22 cellular contexts compared by ENCODE assay signal in the genomic region with DNA sequence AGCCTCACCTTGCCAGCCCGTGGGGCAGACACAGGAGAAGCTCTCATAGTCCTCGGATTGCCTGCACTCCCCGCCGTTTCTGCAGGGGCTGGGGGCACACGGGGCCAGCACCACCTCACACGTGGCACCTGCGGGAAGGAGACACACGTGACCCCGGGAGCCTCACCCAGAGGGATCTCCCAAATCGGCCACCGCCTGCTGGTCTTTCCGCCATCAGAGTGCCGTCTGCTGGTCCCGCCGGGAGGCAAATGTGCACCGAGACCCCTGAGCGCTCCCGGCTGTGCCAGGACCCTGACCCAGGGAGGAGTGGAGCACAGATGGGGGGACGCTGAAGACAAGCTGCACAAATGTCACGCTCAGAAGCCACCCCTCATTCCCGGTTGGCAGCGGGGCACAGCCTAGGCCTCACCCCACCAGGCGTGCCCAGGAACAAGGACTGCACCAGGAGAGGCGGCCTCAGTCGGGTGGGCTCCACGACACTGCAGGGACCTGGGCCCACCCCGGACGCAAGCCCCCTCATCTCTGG. TPM values are rescaled to one million over a fixed set of nuclear protein-coding genes. Genes with fewer than 3 reads are reported as not detected.
DNase-seq lines count a peak whose midpoint lies in the region; ATAC-seq, FAIRE-seq and TF ChIP-seq lines count a peak whose summit lies in the region.
"Had no signal": no experiment of that assay in that cellular context is flagged by ENCODE, and none has a peak within 500 bp of the region (broad histone marks: within the 10 kb centered on the region; RNA-seq: fewer than 3 reads in every experiment).

No MANE protein-coding gene starts in this region.

- H3K4me1 ChIP-seq in suprapubic skin (peaks cover 4% of the 10 kb centered on the region), pancreas (no peaks in the 10 kb centered on the region)
- H3K4me1 ChIP-seq: HAP-1, prostate gland had no signal

- 70% methylated on average over 15 of the region's 28 CpGs for WGBS in suprapubic skin
- WGBS in pancreas, 2 donors, result 91% methylated on average over 28 of the region's 28 CpGs

- no peak for TF ChIP-seq POLR2A in suprapubic skin (IDR thresholded peaks at IDR 0.05)

- DNase-seq in endothelial cell (ENCODE audit: low spot score), result no peak
- no peak for DNase-seq in neural crest cell (ENCODE audit: low read depth, low spot score)
- DNase-seq in suprapubic skin (ENCODE audit: low spot score in 2 of 2), result no peak
- no peak for DNase-seq in pancreas
- no peak for DNase-seq in RCC 7860 (ENCODE audit: low spot score)
- DNase-seq in NCI-H1694 (lab: John Stamatoyannopoulos, UW), result no peak
- DNase-seq in D341Med (ENCODE audit: low spot score), result no peak
- DNase-seq: activated CD4-positive, alpha-beta T cell treated with anti-CD3 and anti-CD28 coated beads, Interleukin-2, amount 50 U/mL, for 4 hours; activated CD8-positive, alpha-beta memory T cell treated with anti-CD3 and anti-CD28 coated beads, Interleukin-2, amount 50 U/mL, for 48 hours; activated naive CD8-positive, alpha-beta T cell treated with anti-CD3 and anti-CD28 coated beads, Interleukin-2, amount 10 ng/mL, durations not matched to agents 7 days and 5 days; CD4-positive, alpha-beta memory T cell; DMS53; GF-D8; NCI-H524 treated with DMSO at 0.1 percent for 48 hours; SK-N-SH; stimulated activated CD4-positive, alpha-beta T cell treated with anti-CD3 and anti-CD28 coated beads, Interleukin-12 subunit alpha, Interleukin-12 subunit beta, amount 100 ng/mL, for 4 hours; T-helper 2 cell had no signal

- peaks cover 10% of the 10 kb centered on the region for H3K36me3 Mint-ChIP-seq in endothelial cell (ENCODE audit: low read depth, unreplicated experiment)
- H3K36me3 Mint-ChIP-seq in neural crest cell (ENCODE audit: low read depth), result no peaks in the 10 kb centered on the region
- H3K36me3 Mint-ChIP-seq: IgD-negative memory B cell had no signal

- H3K9me3 ChIP-seq in suprapubic skin, result no peaks in the 10 kb centered on the region
- H3K9me3 ChIP-seq in pancreas, result no peaks in the 10 kb centered on the region
- H3K9me3 ChIP-seq: HAP-1, prostate gland, SK-N-SH, thoracic aorta had no signal

- no peak for ATAC-seq in pancreas

- H3K4me1 Mint-ChIP-seq in endothelial cell (ENCODE audit: unreplicated experiment), result peaks cover 4% of the 10 kb centered on the region
- H3K4me1 Mint-ChIP-seq in neural crest cell, result peaks cover 13% of the 10 kb centered on the region
- H3K4me1 Mint-ChIP-seq: activated naive CD8-positive, alpha-beta T cell treated with anti-CD3 and anti-CD28 coated beads, Interleukin-2, amount 10 ng/mL, durations not matched to agents 7 days and 5 days; CD4-positive, alpha-beta memory T cell; IgD-negative memory B cell had no signal

- H3K27me3 Mint-ChIP-seq in endothelial cell (ENCODE audit: unreplicated experiment), result peaks cover 20% of the 10 kb centered on the region
- H3K27me3 Mint-ChIP-seq in neural crest cell (ENCODE audit: low read depth), result no peaks in the 10 kb centered on the region
- H3K27me3 Mint-ChIP-seq: activated naive CD8-positive, alpha-beta T cell treated with anti-CD3 and anti-CD28 coated beads, Interleukin-2, amount 10 ng/mL, durations not matched to agents 7 days and 5 days; CD4-positive, alpha-beta memory T cell; IgD-negative memory B cell had no signal

- intact Hi-C loops in pancreas (cut with DNase I), result no loop called here

- H3K9me3 Mint-ChIP-seq in endothelial cell (ENCODE audit: unreplicated experiment) (no peaks in the 10 kb centered on the region), neural crest cell (no peaks in the 10 kb centered on the region)
- H3K9me3 Mint-ChIP-seq: activated naive CD8-positive, alpha-beta T cell treated with anti-CD3 and anti-CD28 coated beads, Interleukin-2, amount 10 ng/mL, durations not matched to agents 7 days and 5 days; CD4-positive, alpha-beta memory T cell; IgD-negative memory B cell had no signal

- H3K4me3 Mint-ChIP-seq in endothelial cell (ENCODE audit: unreplicated experiment) (no peak overlapping the region), neural crest cell (no peak overlapping the region)
- H3K4me3 Mint-ChIP-seq: activated naive CD8-positive, alpha-beta T cell treated with anti-CD3 and anti-CD28 coated beads, Interleukin-2, amount 10 ng/mL, durations not matched to agents 7 days and 5 days; CD4-positive, alpha-beta memory T cell; IgD-negative memory B cell had no signal

- TF ChIP-seq CTCF in endothelial cell (IDR thresholded peaks at IDR 0.05; ENCODE audit: unreplicated experiment), result no peak
- no peak for TF ChIP-seq CTCF in neural crest cell (conservative IDR thresholded peaks at IDR 0.05)
- no peak for TF ChIP-seq CTCF in suprapubic skin (IDR thresholded peaks at IDR 0.05)
- TF ChIP-seq CTCF in pancreas (IDR thresholded peaks at IDR 0.05), result no peak

- H3K36me3 ChIP-seq in suprapubic skin (peaks cover 99% of the 10 kb centered on the region), pancreas (peaks cover 14 to 95% (median 74%) of the 10 kb centered on the region in 3 donors)

- H3K4me3 ChIP-seq in suprapubic skin, result no peak overlapping the region
- no peak overlapping the region for H3K4me3 ChIP-seq in pancreas
- H3K4me3 ChIP-seq: HAP-1, prostate gland, thoracic aorta had no signal

- H3K27me3 ChIP-seq in suprapubic skin (no peaks in the 10 kb centered on the region), pancreas (no peaks in the 10 kb centered on the region)

- H3K27ac Mint-ChIP-seq in endothelial cell (ENCODE audit: unreplicated experiment), result peak overlapping the region; percentile 94
- H3K27ac Mint-ChIP-seq in neural crest cell (ENCODE audit: unreplicated experiment), result peak overlapping the region; percentile 12
- H3K27ac Mint-ChIP-seq: activated naive CD8-positive, alpha-beta T cell treated with anti-CD3 and anti-CD28 coated beads, Interleukin-2, amount 10 ng/mL, durations not matched to agents 7 days and 5 days; CD4-positive, alpha-beta memory T cell; IgD-negative memory B cell had no signal

- FAIRE-seq in pancreas (lab: Jason Lieb, UNC) (no peak), RCC 7860 (lab: Jason Lieb, UNC) (no peak)

- H3K27ac ChIP-seq in angular gyrus (ENCODE audit: low read depth, low read length) (peak overlapping the region; percentile 90), suprapubic skin (peak overlapping the region; percentile 78), pancreas (peak overlapping the region in 2 of 4 donors; percentile 17 to 28)
- H3K27ac ChIP-seq: thoracic aorta had no signal

- TF ChIP-seq EP300 in suprapubic skin (IDR thresholded peaks at IDR 0.05), result no peak

RNA-seq across cellular contexts. Expression of a gene that starts 28.4 kb away (rescaled TPM):
- 79.5 TPM for total RNA-seq in endothelial cell (ENCODE audit: unreplicated experiment)
- 77.2 and 79.4 TPM in 2 replicates for total RNA-seq in neural crest cell
- total RNA-seq in suprapubic skin, result 10 to 100 TPM; 58.0 to 89.3 (median 75.0) TPM
- 10 to 100 TPM; 32.1 to 46.6 (median 39.5) TPM for total RNA-seq in pancreas
- polyA plus RNA-seq in pancreas, result 10 to 100 TPM; 49.7 to 66.9 TPM

RNA-seq across cellular contexts. Expression of a gene that starts 34.6 kb away (rescaled TPM):
- 312 TPM for total RNA-seq in endothelial cell (ENCODE audit: unreplicated experiment)
- 99.0 and 99.7 TPM in 2 replicates for total RNA-seq in neural crest cell
- total RNA-seq in suprapubic skin, result 100 to 1,000 TPM in 3 of 4 donors, 10 to 100 TPM in 1; 71.0 to 160 (median 114) TPM
- total RNA-seq in pancreas, result 10 to 100 TPM; 19.6 to 39.8 (median 25.6) TPM
- 10 to 100 TPM in 1 of 2 donors, 1 to 10 TPM in 1; 9.3 to 20.1 TPM for polyA plus RNA-seq in pancreas
